ENCODE assay signal across 10 cellular contexts in the genomic region with DNA sequence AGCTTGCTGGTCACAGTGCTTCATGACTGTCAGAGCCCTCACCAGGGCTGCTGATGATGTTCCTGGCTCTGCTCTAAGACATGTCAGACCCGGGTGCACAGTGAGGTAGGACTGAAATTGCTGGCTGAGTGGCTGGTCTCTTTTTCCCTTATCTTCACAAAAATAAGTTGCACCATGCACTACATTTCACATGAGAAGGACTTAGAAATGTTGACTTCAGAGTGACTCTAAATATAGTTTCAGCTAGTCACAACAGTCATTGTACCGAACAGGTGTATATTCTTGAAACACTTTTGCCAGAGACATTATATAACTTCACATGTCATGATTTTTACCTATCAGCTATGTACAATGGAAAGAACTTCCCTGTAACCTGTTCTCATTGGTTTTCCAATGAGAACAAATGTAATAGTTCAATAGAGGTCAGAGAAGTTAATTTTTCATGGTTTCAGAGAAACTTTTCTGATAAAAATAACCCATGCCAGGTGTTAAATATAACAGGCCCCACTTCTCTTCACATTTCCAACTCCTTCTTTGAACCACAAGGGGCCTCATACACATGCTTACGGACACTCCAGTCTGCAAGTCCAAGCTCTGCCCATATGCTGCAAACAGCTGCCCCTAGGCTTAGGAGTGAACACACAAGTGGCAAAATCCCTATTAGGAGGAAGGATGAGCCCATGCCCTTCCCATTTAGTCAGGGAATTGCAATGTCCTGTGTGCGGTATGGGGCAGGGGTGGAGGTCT.
DNase-seq lines count a peak whose midpoint lies in the region; ATAC-seq and TF ChIP-seq lines count a peak whose summit lies in the region.
"Had no signal": no experiment of that assay in that cellular context is flagged by ENCODE, and none has a peak within 500 bp of the region (broad histone marks: within the 10 kb centered on the region; RNA-seq: fewer than 3 reads in every experiment).

No MANE protein-coding gene starts in this region.

- no peak overlapping the region for H3K27ac ChIP-seq in naive thymus-derived CD4-positive, alpha-beta T cell (ENCODE audit: low read depth, low read length)

- CTCF ChIA-PET in Caco-2 (lab: Charles Lee): interaction anchor here (0.7 kb wide), 1 partner anchor 119 kb away, joined by 3 read pairs; no protein-coding TSS in a partner anchor
- CTCF ChIA-PET in naive thymus-derived CD4-positive, alpha-beta T cell (lab: Charles Lee): interaction anchor here (1.0 kb wide), 1 partner anchor 112 kb away, joined by 3 read pairs; no protein-coding TSS in a partner anchor

- peak; percentile 66 for ATAC-seq in GM18873 (IDR thresholded peaks at IDR 0.05; ENCODE audit: low FRiP score, unreplicated experiment)
- peak; percentile 72 for ATAC-seq in HG02798 (IDR thresholded peaks at IDR 0.05; ENCODE audit: poor library complexity, unreplicated experiment)
- ATAC-seq in naive thymus-derived CD4-positive, alpha-beta T cell: no peak

- no TSS peak for BruUV-seq in Caco-2 (replicated peaks; lab: Mats Ljungman, UMichigan)

- H3K9me3 Mint-ChIP-seq in Caco-2 (ENCODE audit: unreplicated experiment): no peaks in the 10 kb centered on the region
- H3K9me3 Mint-ChIP-seq in naive thymus-derived CD4-positive, alpha-beta T cell: no peaks in the 10 kb centered on the region
- H3K9me3 Mint-ChIP-seq: IgD-negative memory B cell had no signal

- H3K9me3 ChIP-seq in Caco-2: no peaks in the 10 kb centered on the region
- H3K9me3 ChIP-seq in naive thymus-derived CD4-positive, alpha-beta T cell (ENCODE audit: control insufficient read depth in 2 of 3, low read length in 3 of 3): no peaks in the 10 kb centered on the region

- no peaks in the 10 kb centered on the region for H3K27me3 ChIP-seq in Caco-2 (replicated peaks; ENCODE audit: control insufficient read depth, insufficient read depth, low read length)
- no peaks in the 10 kb centered on the region for H3K27me3 ChIP-seq in naive thymus-derived CD4-positive, alpha-beta T cell (ENCODE audit: control insufficient read depth in 2 of 2, insufficient read depth in 2 of 2, low read length in 2 of 2)

- peaks cover 85% of the 10 kb centered on the region for H3K36me3 Mint-ChIP-seq in Caco-2 (ENCODE audit: insufficient read depth, unreplicated experiment)
- peaks cover 9 to 53% (median 26%) of the 10 kb centered on the region in 5 donors for H3K36me3 Mint-ChIP-seq in naive thymus-derived CD4-positive, alpha-beta T cell

- no peak overlapping the region for H3K4me3 ChIP-seq in Caco-2 (ENCODE audit: low read depth, low read length)
- no peak overlapping the region for H3K4me3 ChIP-seq in naive thymus-derived CD4-positive, alpha-beta T cell (ENCODE audit: low read length)

- peak; percentile 94 for DNase-seq in DMS 273 (lab: John Stamatoyannopoulos, UW; ENCODE audit: unreplicated experiment)
- peak; percentile 90 to 98 for DNase-seq in NCI-H524 (lab: John Stamatoyannopoulos, UW)
- DNase-seq in Caco-2: no peak
- no peak for DNase-seq in SIG-M5 treated with dmso at 0.1 percent for 504 hours (lab: John Stamatoyannopoulos, UW; ENCODE audit: unreplicated experiment)
- no peak for DNase-seq in naive thymus-derived CD4-positive, alpha-beta T cell
- DNase-seq in AML-193 (lab: John Stamatoyannopoulos, UW): no peak
- DNase-seq: SIG-M5 had no signal

- no peaks in the 10 kb centered on the region for H3K4me1 ChIP-seq in Caco-2
- peaks cover 10 to 14% of the 10 kb centered on the region in 2 donors for H3K4me1 ChIP-seq in naive thymus-derived CD4-positive, alpha-beta T cell (ENCODE audit: control insufficient read depth in 2 of 2, insufficient read depth in 2 of 2, low read length in 2 of 2)

- H3K27me3 Mint-ChIP-seq in Caco-2 (ENCODE audit: insufficient read depth, unreplicated experiment): no peaks in the 10 kb centered on the region
- H3K27me3 Mint-ChIP-seq in naive thymus-derived CD4-positive, alpha-beta T cell: no peaks in the 10 kb centered on the region
- H3K27me3 Mint-ChIP-seq: IgD-negative memory B cell had no signal

- POLR2A ChIA-PET in Caco-2 (lab: Charles Lee): no interaction called here
- POLR2A ChIA-PET in naive thymus-derived CD4-positive, alpha-beta T cell (lab: Charles Lee): no interaction called here

- H3K27ac Mint-ChIP-seq in Caco-2 (ENCODE audit: unreplicated experiment): no peak overlapping the region
- peak overlapping the region in 2 of 9 donors; percentile 52 to 53 for H3K27ac Mint-ChIP-seq in naive thymus-derived CD4-positive, alpha-beta T cell
- H3K27ac Mint-ChIP-seq: IgD-negative memory B cell had no signal

- no peak for TF ChIP-seq CTCF in Caco-2 (IDR thresholded peaks at IDR 0.05; ENCODE audit: insufficient read depth in 1 of 2, low read depth in 1 of 2, low read length in 1 of 2, severe bottlenecking in 1 of 2, unreplicated experiment in 1 of 2)

- H3K4me3 Mint-ChIP-seq in Caco-2 (ENCODE audit: unreplicated experiment): no peak overlapping the region
- peak overlapping the region in 3 of 10 donors; percentile 10 to 30 (median 30) for H3K4me3 Mint-ChIP-seq in naive thymus-derived CD4-positive, alpha-beta T cell

- H3K4me1 Mint-ChIP-seq in Caco-2 (ENCODE audit: low read depth, unreplicated experiment): peaks cover 28% of the 10 kb centered on the region
- peaks cover 26 to 85% (median 44%) of the 10 kb centered on the region in 7 donors for H3K4me1 Mint-ChIP-seq in naive thymus-derived CD4-positive, alpha-beta T cell

- intact Hi-C loops in Caco-2 (cut with micrococcal nuclease; ENCODE audit: unreplicated experiment): no loop called here
- intact Hi-C loops in naive thymus-derived CD4-positive, alpha-beta T cell (cut with micrococcal nuclease): no loop called here

- H3K36me3 ChIP-seq in Caco-2 (ENCODE audit: control insufficient read depth, insufficient read depth, low read length): peaks cover 7% of the 10 kb centered on the region
- peaks cover 5 to 17% (median 6%) of the 10 kb centered on the region in 3 experiments for H3K36me3 ChIP-seq in naive thymus-derived CD4-positive, alpha-beta T cell (ENCODE audit: control insufficient read depth in 2 of 3, insufficient read depth in 3 of 3, low read length in 3 of 3)

Comparison
In these comparisons a context has a peak if more than half of its experiments do, and no peak if none do; other contexts are left out.
1. DNase-seq: peak in DMS 273 (single experiment) and NCI-H524 (2 of 2); none in Caco-2 (0 of 2), SIG-M5 treated with dmso at 0.1 percent for 504 hours (single experiment), naive thymus-derived CD4-positive, alpha-beta T cell (0 of 9) and AML-193 (0 of 2).